In the genomic region with DNA sequence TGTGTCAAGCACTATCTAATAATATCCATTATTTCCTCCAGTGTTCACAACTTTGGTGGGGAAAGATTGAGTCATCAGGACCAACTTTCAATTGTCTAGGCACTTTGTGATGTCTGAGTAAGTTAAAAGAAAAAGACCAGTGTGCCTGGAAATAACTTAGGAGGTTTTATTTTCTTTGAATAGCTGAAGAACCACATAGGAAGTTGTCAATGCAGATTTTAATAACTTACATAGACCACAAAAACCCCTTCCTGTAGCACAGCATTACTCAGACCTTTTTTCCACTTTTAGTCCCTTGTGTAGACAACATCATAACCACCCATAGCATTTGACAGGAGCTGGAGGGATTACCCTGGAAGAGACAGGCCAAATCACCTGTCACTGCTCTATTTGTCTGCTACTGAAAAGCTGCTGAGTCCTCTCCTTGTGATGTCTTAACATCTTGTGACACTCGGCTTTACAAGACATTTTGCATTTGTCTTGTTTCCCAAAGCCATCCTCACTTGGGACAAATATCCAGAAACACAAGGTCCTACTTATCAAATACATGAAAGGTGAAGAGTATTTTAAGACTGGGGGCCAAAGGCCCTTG, we compare ENCODE assay signal across 11 cellular contexts.
DNase-seq lines count a peak whose midpoint lies in the region; ATAC-seq lines count a peak whose summit lies in the region.
"Had no signal": no experiment of that assay in that cellular context is flagged by ENCODE, and none has a peak within 500 bp of the region (broad histone marks: within the 10 kb centered on the region; RNA-seq: fewer than 3 reads in every experiment).

No MANE protein-coding gene starts in this region.

- no peak for DNase-seq in activated naive CD8-positive, alpha-beta T cell treated with anti-CD3 and anti-CD28 coated beads, Interleukin-2, amount 50 U/mL, for 24 hours
- DNase-seq in CD1c-positive myeloid dendritic cell (ENCODE audit: extremely low spot score) (no peak), NCI-H1694 (lab: John Stamatoyannopoulos, UW) (no peak), C1 segment of cervical spinal cord (lab: John Stamatoyannopoulos, UW) (no peak)
- DNase-seq: naive thymus-derived CD8-positive, alpha-beta T cell; NCI-H774 had no signal

- peak overlapping the region; percentile 44 for H3K27ac Mint-ChIP-seq in activated naive CD8-positive, alpha-beta T cell treated with anti-CD3 and anti-CD28 coated beads, Interleukin-2, amount 50 U/mL, for 24 hours

- H3K9me3 Mint-ChIP-seq in activated naive CD8-positive, alpha-beta T cell treated with anti-CD3 and anti-CD28 coated beads, Interleukin-2, amount 50 U/mL, for 24 hours, result peaks cover 27% of the 10 kb centered on the region

- H3K4me1 Mint-ChIP-seq in activated naive CD8-positive, alpha-beta T cell treated with anti-CD3 and anti-CD28 coated beads, Interleukin-2, amount 50 U/mL, for 24 hours, result peaks cover 16% of the 10 kb centered on the region

- ATAC-seq in GM18858 (IDR thresholded peaks at IDR 0.05; ENCODE audit: unreplicated experiment) (peak; percentile 95), GM21526 (IDR thresholded peaks at IDR 0.05; ENCODE audit: low FRiP score, unreplicated experiment) (peak; percentile 89), HG03159 (IDR thresholded peaks at IDR 0.05; ENCODE audit: unreplicated experiment) (peak; percentile 94), esophagus mucosa (no peak)
- ATAC-seq in activated naive CD8-positive, alpha-beta T cell treated with anti-CD3 and anti-CD28 coated beads, Interleukin-2, amount 50 U/mL, for 24 hours, result peak; percentile 90
- ATAC-seq: gastroesophageal sphincter; naive thymus-derived CD8-positive, alpha-beta T cell had no signal

- no peak overlapping the region for H3K4me3 Mint-ChIP-seq in activated naive CD8-positive, alpha-beta T cell treated with anti-CD3 and anti-CD28 coated beads, Interleukin-2, amount 50 U/mL, for 24 hours
- H3K4me3 Mint-ChIP-seq: naive thymus-derived CD8-positive, alpha-beta T cell had no signal

- H3K36me3 Mint-ChIP-seq in activated naive CD8-positive, alpha-beta T cell treated with anti-CD3 and anti-CD28 coated beads, Interleukin-2, amount 50 U/mL, for 24 hours (ENCODE audit: low read depth), result no peaks in the 10 kb centered on the region
- H3K36me3 Mint-ChIP-seq: naive thymus-derived CD8-positive, alpha-beta T cell had no signal

- H3K27me3 Mint-ChIP-seq in activated naive CD8-positive, alpha-beta T cell treated with anti-CD3 and anti-CD28 coated beads, Interleukin-2, amount 50 U/mL, for 24 hours, result peaks cover 4% of the 10 kb centered on the region
